In the genomic region with DNA sequence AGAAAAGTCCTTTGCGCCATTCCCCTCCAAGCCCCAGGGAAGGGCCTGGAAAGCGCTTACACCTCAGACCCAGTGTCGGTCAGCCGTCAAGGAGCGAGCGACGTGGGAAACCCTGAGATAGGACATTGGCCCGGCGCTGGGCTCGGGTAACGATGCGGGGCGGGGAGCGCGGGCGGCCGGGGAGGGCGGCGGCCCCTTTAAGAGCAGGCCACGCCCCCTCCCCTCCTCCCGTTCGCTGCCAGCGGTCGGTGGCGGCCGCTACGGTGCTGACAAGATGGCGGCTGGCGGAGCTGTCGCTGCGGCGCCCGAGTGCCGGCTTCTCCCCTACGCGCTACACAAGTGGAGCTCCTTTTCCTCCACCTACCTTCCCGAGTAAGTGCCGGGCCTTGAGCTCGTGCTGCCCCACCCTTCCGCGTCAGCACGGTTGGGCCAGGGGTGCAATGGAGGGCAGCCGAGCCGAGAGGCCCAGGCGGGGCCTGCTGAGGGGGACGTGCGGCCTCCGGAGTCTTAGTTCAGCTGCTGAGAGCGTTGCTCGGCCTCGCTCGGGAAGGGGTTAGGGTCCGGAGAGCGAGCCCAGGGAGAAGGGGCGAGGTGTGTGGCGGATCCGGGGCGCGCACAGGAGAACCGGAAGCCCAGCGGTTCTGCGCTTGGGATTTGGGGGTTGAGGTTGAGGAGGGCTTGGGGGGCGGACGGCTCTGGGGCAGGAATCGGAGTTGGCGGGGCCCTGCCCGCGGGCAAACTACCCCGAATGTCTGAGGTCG, we compare ENCODE assay signal across 1 cellular context.
TF ChIP-seq lines count a peak whose summit lies in the region.

Gene MKLN1 (plus strand): TSS at position 251 of the 761 bp plus-strand sequence. CDS start 24 bp downstream, at position 275.

TF ChIP-seq in HepG2, 621 proteins besides CTCF, POLR2A, EP300 and RAD21 (continued from another document and continues in another):
- TF ChIP-seq THAP8 (CRISPR knock-in tag; IDR thresholded peaks at IDR 0.05; ENCODE audit: borderline replicate concordance): peak; percentile 59; the same call in 1 of the 2 replicates
- peak; percentile 71; the same call in 1 of the 2 replicates for TF ChIP-seq ZBTB42 (CRISPR knock-in tag; IDR thresholded peaks at IDR 0.05)
- TF ChIP-seq, protein P1, sequence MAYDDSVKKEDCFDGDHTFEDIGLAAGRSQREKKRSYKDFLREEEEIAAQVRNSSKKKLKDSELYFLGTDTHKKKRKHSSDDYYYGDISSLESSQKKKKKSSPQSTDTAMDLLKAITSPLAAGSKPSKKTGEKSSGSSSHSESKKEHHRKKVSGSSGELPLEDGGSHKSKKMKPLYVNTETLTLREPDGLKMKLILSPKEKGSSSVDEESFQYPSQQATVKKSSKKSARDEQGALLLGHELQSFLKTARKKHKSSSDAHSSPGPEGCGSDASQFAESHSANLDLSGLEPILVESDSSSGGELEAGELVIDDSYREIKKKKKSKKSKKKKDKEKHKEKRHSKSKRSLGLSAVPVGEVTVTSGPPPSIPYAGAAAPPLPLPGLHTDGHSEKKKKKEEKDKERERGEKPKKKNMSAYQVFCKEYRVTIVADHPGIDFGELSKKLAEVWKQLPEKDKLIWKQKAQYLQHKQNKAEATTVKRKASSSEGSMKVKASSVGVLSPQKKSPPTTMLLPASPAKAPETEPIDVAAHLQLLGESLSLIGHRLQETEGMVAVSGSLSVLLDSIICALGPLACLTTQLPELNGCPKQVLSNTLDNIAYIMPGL (CRISPR knock-in tag; IDR thresholded peaks at IDR 0.05; ENCODE audit: borderline replicate concordance in 1 of 2, low read depth in 1 of 2): peak; percentile 77 to 92; a peak in 3 of 4 replicates
- TF ChIP-seq TFAP4 (IDR thresholded peaks at IDR 0.05; ENCODE audit: borderline replicate concordance, low read depth): no peak
- no peak for TF ChIP-seq KDM4B (CRISPR knock-in tag; IDR thresholded peaks at IDR 0.05)
- no peak; the same call in 1 of the 2 replicates for TF ChIP-seq FIP1L1 (IDR thresholded peaks at IDR 0.05; ENCODE audit: borderline replicate concordance, insufficient read depth, low read depth, low read length)
- TF ChIP-seq, protein P2, sequence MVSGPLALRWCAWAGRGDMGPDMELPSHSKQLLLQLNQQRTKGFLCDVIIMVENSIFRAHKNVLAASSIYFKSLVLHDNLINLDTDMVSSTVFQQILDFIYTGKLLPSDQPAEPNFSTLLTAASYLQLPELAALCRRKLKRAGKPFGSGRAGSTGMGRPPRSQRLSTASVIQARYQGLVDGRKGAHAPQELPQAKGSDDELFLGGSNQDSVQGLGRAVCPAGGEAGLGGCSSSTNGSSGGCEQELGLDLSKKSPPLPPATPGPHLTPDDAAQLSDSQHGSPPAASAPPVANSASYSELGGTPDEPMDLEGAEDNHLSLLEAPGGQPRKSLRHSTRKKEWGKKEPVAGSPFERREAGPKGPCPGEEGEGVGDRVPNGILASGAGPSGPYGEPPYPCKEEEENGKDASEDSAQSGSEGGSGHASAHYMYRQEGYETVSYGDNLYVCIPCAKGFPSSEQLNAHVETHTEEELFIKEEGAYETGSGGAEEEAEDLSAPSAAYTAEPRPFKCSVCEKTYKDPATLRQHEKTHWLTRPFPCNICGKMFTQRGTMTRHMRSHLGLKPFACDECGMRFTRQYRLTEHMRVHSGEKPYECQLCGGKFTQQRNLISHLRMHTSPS (CRISPR knock-in tag; IDR thresholded peaks at IDR 0.05; ENCODE audit: low read depth): peak; percentile 22; the same call in 1 of the 2 replicates
- TF ChIP-seq ZNF337 (CRISPR knock-in tag; IDR thresholded peaks at IDR 0.05; ENCODE audit: borderline replicate concordance, low read depth): 0 out of 2 replicates have a peak, but pooled peaks have one; percentile 49
- TF ChIP-seq ERF (CRISPR knock-in tag; IDR thresholded peaks at IDR 0.05): peak; percentile 47; the same call in 1 of the 2 replicates
- TF ChIP-seq PAX8 (CRISPR knock-in tag; IDR thresholded peaks at IDR 0.05; ENCODE audit: borderline replicate concordance): peak; percentile 87; the same call in 1 of the 2 replicates
- TF ChIP-seq SOX5 (CRISPR knock-in tag; IDR thresholded peaks at IDR 0.05; ENCODE audit: borderline replicate concordance): peak; percentile 31; the same call in 1 of the 2 replicates
- no peak for TF ChIP-seq STAT6 (CRISPR knock-in tag; IDR thresholded peaks at IDR 0.05; ENCODE audit: borderline replicate concordance)
- peak; percentile 51; the same call in 1 of the 2 replicates for TF ChIP-seq ZNF138 (CRISPR knock-in tag; IDR thresholded peaks at IDR 0.05; ENCODE audit: low read depth)
- peak; percentile 66; the same call in 1 of the 3 replicates for TF ChIP-seq MXI1 (IDR thresholded peaks at IDR 0.05; ENCODE audit: borderline replicate concordance, low read depth, low read length)
- TF ChIP-seq AHR (CRISPR knock-in tag; IDR thresholded peaks at IDR 0.05): peak; percentile 72; the same call in 1 of the 2 replicates
- TF ChIP-seq JUN (CRISPR knock-in tag; IDR thresholded peaks at IDR 0.05): no peak
- TF ChIP-seq, protein P3, sequence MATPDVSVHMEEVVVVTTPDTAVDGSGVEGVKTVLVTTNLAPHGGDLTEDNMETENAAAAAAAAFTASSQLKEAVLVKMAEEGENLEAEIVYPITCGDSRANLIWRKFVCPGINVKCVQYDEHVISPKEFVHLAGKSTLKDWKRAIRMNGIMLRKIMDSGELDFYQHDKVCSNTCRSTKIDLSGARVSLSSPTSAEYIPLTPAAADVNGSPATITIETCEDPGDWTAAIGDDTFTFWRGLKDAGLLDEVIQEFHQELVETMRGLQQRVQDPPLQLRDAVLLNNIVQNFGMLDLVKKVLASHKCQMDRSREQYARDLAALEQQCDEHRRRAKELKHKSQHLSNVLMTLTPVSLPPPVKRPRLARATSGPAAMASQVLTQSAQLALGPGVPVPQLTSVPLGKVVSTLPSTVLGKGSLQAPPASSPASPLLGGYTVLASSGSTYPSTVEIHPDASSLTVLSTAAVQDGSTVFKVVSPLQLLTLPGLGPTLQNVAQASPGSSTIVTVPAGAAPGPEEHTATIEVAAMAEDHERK (CRISPR knock-in tag; IDR thresholded peaks at IDR 0.05; ENCODE audit: low read depth): no peak
- peak; percentile 78 for TF ChIP-seq POLR2G (IDR thresholded peaks at IDR 0.05; ENCODE audit: low read depth, low read length)
- TF ChIP-seq, protein P4, sequence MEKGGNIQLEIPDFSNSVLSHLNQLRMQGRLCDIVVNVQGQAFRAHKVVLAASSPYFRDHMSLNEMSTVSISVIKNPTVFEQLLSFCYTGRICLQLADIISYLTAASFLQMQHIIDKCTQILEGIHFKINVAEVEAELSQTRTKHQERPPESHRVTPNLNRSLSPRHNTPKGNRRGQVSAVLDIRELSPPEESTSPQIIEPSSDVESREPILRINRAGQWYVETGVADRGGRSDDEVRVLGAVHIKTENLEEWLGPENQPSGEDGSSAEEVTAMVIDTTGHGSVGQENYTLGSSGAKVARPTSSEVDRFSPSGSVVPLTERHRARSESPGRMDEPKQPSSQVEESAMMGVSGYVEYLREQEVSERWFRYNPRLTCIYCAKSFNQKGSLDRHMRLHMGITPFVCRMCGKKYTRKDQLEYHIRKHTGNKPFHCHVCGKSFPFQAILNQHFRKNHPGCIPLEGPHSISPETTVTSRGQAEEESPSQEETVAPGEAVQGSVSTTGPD (CRISPR knock-in tag; IDR thresholded peaks at IDR 0.05): no peak
- peak; percentile 88 for TF ChIP-seq SALL1 (CRISPR knock-in tag; IDR thresholded peaks at IDR 0.05)
- TF ChIP-seq BCLAF1 (IDR thresholded peaks at IDR 0.05): no peak
- TF ChIP-seq, protein P5, sequence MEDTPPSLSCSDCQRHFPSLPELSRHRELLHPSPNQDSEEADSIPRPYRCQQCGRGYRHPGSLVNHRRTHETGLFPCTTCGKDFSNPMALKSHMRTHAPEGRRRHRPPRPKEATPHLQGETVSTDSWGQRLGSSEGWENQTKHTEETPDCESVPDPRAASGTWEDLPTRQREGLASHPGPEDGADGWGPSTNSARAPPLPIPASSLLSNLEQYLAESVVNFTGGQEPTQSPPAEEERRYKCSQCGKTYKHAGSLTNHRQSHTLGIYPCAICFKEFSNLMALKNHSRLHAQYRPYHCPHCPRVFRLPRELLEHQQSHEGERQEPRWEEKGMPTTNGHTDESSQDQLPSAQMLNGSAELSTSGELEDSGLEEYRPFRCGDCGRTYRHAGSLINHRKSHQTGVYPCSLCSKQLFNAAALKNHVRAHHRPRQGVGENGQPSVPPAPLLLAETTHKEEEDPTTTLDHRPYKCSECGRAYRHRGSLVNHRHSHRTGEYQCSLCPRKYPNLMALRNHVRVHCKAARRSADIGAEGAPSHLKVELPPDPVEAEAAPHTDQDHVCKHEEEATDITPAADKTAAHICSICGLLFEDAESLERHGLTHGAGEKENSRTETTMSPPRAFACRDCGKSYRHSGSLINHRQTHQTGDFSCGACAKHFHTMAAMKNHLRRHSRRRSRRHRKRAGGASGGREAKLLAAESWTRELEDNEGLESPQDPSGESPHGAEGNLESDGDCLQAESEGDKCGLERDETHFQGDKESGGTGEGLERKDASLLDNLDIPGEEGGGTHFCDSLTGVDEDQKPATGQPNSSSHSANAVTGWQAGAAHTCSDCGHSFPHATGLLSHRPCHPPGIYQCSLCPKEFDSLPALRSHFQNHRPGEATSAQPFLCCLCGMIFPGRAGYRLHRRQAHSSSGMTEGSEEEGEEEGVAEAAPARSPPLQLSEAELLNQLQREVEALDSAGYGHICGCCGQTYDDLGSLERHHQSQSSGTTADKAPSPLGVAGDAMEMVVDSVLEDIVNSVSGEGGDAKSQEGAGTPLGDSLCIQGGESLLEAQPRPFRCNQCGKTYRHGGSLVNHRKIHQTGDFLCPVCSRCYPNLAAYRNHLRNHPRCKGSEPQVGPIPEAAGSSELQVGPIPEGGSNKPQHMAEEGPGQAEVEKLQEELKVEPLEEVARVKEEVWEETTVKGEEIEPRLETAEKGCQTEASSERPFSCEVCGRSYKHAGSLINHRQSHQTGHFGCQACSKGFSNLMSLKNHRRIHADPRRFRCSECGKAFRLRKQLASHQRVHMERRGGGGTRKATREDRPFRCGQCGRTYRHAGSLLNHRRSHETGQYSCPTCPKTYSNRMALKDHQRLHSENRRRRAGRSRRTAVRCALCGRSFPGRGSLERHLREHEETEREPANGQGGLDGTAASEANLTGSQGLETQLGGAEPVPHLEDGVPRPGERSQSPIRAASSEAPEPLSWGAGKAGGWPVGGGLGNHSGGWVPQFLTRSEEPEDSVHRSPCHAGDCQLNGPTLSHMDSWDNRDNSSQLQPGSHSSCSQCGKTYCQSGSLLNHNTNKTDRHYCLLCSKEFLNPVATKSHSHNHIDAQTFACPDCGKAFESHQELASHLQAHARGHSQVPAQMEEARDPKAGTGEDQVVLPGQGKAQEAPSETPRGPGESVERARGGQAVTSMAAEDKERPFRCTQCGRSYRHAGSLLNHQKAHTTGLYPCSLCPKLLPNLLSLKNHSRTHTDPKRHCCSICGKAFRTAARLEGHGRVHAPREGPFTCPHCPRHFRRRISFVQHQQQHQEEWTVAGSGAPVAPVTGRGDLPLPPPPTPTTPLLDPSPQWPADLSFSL (CRISPR knock-in tag; IDR thresholded peaks at IDR 0.05): 0 out of 2 replicates have a peak, but pooled peaks have one; percentile 27
- TF ChIP-seq ZNF672 (CRISPR knock-in tag; IDR thresholded peaks at IDR 0.05): 0 out of 2 replicates have a peak, but pooled peaks have one; percentile 68
